8 cellular contexts compared by ENCODE assay signal in the genomic region with DNA sequence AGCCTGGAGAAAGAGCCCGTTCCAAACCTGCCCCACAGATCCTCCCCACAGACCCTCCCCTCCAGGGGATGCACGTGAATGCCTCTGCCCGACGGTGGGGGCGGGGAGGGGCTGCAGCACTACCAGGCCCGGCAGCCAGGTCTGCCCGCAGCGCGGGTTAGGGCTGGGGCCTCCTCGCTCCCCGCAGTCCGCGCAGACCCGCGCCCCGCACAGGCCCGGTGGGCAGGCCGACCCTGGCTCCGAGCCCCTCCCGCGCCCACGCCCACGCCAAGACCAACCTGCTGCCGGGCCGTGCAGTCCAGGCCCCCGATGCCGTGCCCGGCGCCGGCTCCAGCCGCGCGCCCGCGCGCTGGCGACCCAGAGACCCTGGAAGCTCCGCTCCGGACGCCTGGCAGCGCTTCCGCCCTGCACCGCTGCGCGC. TPM values are rescaled to one million over a fixed set of nuclear protein-coding genes. Genes with fewer than 3 reads are reported as not detected.
A peak's percentile ranks its signal among the peaks of the same experiment; 100 is the strongest.
DNase-seq lines count a peak whose midpoint lies in the region; ATAC-seq, FAIRE-seq and TF ChIP-seq lines count a peak whose summit lies in the region.

A gene with protein sequence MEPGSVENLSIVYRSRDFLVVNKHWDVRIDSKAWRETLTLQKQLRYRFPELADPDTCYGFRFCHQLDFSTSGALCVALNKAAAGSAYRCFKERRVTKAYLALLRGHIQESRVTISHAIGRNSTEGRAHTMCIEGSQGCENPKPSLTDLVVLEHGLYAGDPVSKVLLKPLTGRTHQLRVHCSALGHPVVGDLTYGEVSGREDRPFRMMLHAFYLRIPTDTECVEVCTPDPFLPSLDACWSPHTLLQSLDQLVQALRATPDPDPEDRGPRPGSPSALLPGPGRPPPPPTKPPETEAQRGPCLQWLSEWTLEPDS (minus strand): TSS at position 404 of the 421 bp plus-strand sequence. CDS start 644 bp downstream, outside the sequence.

- FAIRE-seq in A549 (lab: Jason Lieb, UNC), result no peak

- H3K9me3 ChIP-seq in A549 (no peaks in the 10 kb centered on the region), mucosa of rectum (ENCODE audit: control insufficient read depth in 2 of 2, low read length in 2 of 2) (no peaks in the 10 kb centered on the region)

- peaks cover 5 to 7% of the 10 kb centered on the region in 2 donors for H3K27me3 ChIP-seq in mucosa of rectum (ENCODE audit: control insufficient read depth in 2 of 2, insufficient read depth in 2 of 2, low read length in 2 of 2)

- H3K4me1 ChIP-seq in A549, result peaks cover 24% of the 10 kb centered on the region
- H3K4me1 ChIP-seq in mucosa of rectum (ENCODE audit: control insufficient read depth in 2 of 2, insufficient read depth in 2 of 2, low read length in 2 of 2), result peaks cover 13 to 18% of the 10 kb centered on the region in 2 donors

- peak; percentile 52; the same call in 1 of the 2 replicates for TF ChIP-seq POLR2A in A549 (IDR thresholded peaks at IDR 0.05; ENCODE audit: low read length)

- H3K9ac ChIP-seq in mucosa of rectum (ENCODE audit: low read depth in 1 of 2, low read length in 2 of 2), result peak within 1 kb of the TSS; percentile 77 to 80

- no peak for TF ChIP-seq EP300 in A549 (IDR thresholded peaks at IDR 0.05)

- POLR2A ChIA-PET in A549 (lab: Yijun Ruan, JAX), result interaction anchor here (1.0 to 1.8 kb wide), 8 partner anchors 13 to 81 kb away, joined by 3 to 8 read pairs (median 4); a partner anchor contains a TSS

- no CpG with 5 or more reads among the region's 45 CpGs for WGBS in A549 (ENCODE audit: missing lambda C conversion rate)

- peaks cover 4% of the 10 kb centered on the region in 2 donors for H3K36me3 ChIP-seq in mucosa of rectum (ENCODE audit: control insufficient read depth in 2 of 2, insufficient read depth in 2 of 2, low read length in 2 of 2)

- H3K4me3 ChIP-seq in A549 (peak within 1 kb of the TSS; percentile 93), choroid plexus epithelial cell (ENCODE audit: low read depth, low read length) (peak within 1 kb of the TSS; percentile 86), mucosa of rectum (ENCODE audit: low read length in 2 of 2) (peak within 1 kb of the TSS; percentile 85)

- no peak for TF ChIP-seq RAD21 in A549 (conservative IDR thresholded peaks at IDR 0.05 in 1 of 2, IDR thresholded peaks at IDR 0.05 in 1 of 2)

- peak within 1 kb of the TSS; percentile 100 for H3K4me2 ChIP-seq in A549

- DNase-seq in A549 (ENCODE audit: low read depth in 1 of 2, low spot score in 1 of 2) (no peak), LHCN-M2 (ENCODE audit: low read depth) (no peak), choroid plexus epithelial cell (ENCODE audit: low read depth) (no peak), GM10266 (ENCODE audit: extremely low spot score) (no peak), SW 1271 (lab: John Stamatoyannopoulos, UW) (no peak), HUDEP-2 (lab: John Stamatoyannopoulos, UW; ENCODE audit: unreplicated experiment in 76 of 76) (no peak)

- ATAC-seq in A549, result peak; percentile 4 to 8; a peak in 4 of 6 replicates
- peak; percentile 3 for ATAC-seq in GM19035 (IDR thresholded peaks at IDR 0.05; ENCODE audit: unreplicated experiment)

- no peak for TF ChIP-seq CTCF in A549 (IDR thresholded peaks at IDR 0.05)
- no peak for TF ChIP-seq CTCF in choroid plexus epithelial cell (conservative IDR thresholded peaks at IDR 0.05; ENCODE audit: low read depth, low read length)
- no peak for TF ChIP-seq CTCF in GM10266 (IDR thresholded peaks at IDR 0.05; ENCODE audit: control insufficient read depth, insufficient read depth, low read depth, missing control alignments)

- CTCF ChIA-PET in A549 (lab: Yijun Ruan, JAX), result interaction anchor here (0.7 to 10.1 kb wide), 8 partner anchors 9 to 269 kb away, joined by 3 to 205 read pairs (median 23); a partner anchor contains a TSS

- peak within 1 kb of the TSS; percentile 84 to 92 for H3K27ac ChIP-seq in A549
- H3K27ac ChIP-seq in mucosa of rectum (ENCODE audit: low read depth in 2 of 2, low read length in 2 of 2), result peak within 1 kb of the TSS in 1 of 2 donors; percentile 61

TF ChIP-seq in A549, 52 proteins besides CTCF, POLR2A, EP300 and RAD21:
- TF ChIP-seq NPAS2 (CRISPR knock-in tag; IDR thresholded peaks at IDR 0.05; ENCODE audit: borderline replicate concordance), result no peak
- peak in 1 of 2 experiments; percentile 44; a peak in 2 of 5 replicates for TF ChIP-seq JUN (IDR thresholded peaks at IDR 0.05)
- peak; percentile 56; the same call in 1 of the 2 replicates for TF ChIP-seq PHF8 (IDR thresholded peaks at IDR 0.05; ENCODE audit: borderline replicate concordance, low read depth)

RNA-seq across cellular contexts. Expression of the gene that starts here (rescaled TPM):
- 10.6 and 10.8 TPM in 2 replicates for polyA plus RNA-seq in A549 (2011; rRNA removed)
- 39.4 and 56.4 TPM in 2 replicates for polyA plus RNA-seq in A549 (2012; cell fraction: cytosol; rRNA removed)
- polyA plus RNA-seq in A549 (2012; cell fraction: nucleus; rRNA removed), result 69.2 and 88.7 TPM in 2 replicates
- 26.9 to 29.3 TPM (median 29.0 TPM) in 3 replicates for polyA plus RNA-seq in A549 (2017; fragmentation: RNase III; extraction: RNeasy Plus Mini Kit Qiagen cat#74134 plus additional on column Dnase treatment)
- polyA minus RNA-seq in A549 (2011; rRNA and poly(A)+ RNA removed), result 8.6 and 10.2 TPM in 2 replicates
- total RNA-seq in LHCN-M2 (2014; rRNA removed), result 46.0 and 56.6 TPM in 2 replicates
- polyA plus RNA-seq in LHCN-M2 (2012), result 23.2 TPM
